Comparison of ENCODE assay signal across 10 cellular contexts in the genomic region with DNA sequence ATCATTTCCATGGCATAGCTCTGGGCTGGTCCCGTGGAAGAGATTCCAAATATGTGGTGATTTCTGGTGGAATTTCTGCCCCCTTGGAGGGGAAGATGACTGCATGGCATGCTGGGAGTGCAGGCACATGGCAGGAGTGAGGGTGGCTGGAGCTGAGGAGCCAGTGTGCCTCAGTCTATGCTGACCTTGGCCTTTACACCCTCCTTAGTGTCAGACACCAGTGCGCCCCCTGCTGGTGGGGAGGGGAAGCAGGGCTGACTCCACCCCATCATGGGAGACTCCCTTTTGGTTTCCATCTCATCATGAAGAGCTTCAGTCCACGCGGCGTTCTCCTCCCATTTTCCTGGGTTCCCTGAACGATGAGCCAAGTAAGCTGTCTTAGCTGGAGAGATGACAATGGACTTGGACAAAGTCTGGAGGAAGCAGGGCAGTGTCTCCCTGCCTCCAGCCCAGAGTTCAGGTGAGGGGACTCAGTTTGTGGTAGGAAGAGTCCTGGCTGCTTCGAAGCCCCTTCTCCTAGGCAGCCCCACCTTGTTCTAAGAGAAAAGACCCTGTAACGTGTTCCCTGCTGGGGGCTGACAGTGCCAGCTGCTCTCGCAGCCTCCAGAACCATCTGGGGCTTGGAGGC. TPM values are rescaled to one million over a fixed set of nuclear protein-coding genes. Genes with fewer than 3 reads are reported as not detected.
DNase-seq lines count a peak whose midpoint lies in the region; ATAC-seq and TF ChIP-seq lines count a peak whose summit lies in the region.
"Had no signal": no experiment of that assay in that cellular context is flagged by ENCODE, and none has a peak within 500 bp of the region (broad histone marks: within the 10 kb centered on the region; RNA-seq: fewer than 3 reads in every experiment).

No MANE protein-coding gene starts in this region.

- no peak for TF ChIP-seq POLR2A in HCT116 (IDR thresholded peaks at IDR 0.05; ENCODE audit: borderline replicate concordance, extremely low read depth, insufficient read depth, insufficient read length)

- peak; percentile 93 for ATAC-seq in HCT116
- no peak for ATAC-seq in HG02763 (IDR thresholded peaks at IDR 0.05; ENCODE audit: unreplicated experiment)
- no peak for ATAC-seq in HG03342 (IDR thresholded peaks at IDR 0.05; ENCODE audit: unreplicated experiment)

- no peak overlapping the region for H3K27ac Mint-ChIP-seq in Caco-2 (ENCODE audit: unreplicated experiment)
- H3K27ac Mint-ChIP-seq: T-helper 1 cell treated with Interleukin-12 subunit alpha and Interleukin-12 subunit beta and Interleukin-4 antibody, amounts not matched to agents 30 μg/mL and 1 μg/mL, for 36 hours had no signal

- H3K4me1 ChIP-seq in Caco-2 (no peaks in the 10 kb centered on the region), HCT116 (ENCODE audit: control insufficient read depth in 1 of 2, insufficient read depth in 2 of 2, low read length in 2 of 2) (no peaks in the 10 kb centered on the region)

- peaks cover 1% of the 10 kb centered on the region for H3K36me3 ChIP-seq in Caco-2 (ENCODE audit: control insufficient read depth, insufficient read depth, low read length)
- H3K36me3 ChIP-seq in HCT116 (ENCODE audit: control insufficient read depth in 1 of 2, insufficient read depth in 2 of 2, low read length in 2 of 2) = peaks cover 12 to 14% of the 10 kb centered on the region in 2 experiments; a peak in 3 of 4 replicates

- no peaks in the 10 kb centered on the region for H3K27me3 Mint-ChIP-seq in Caco-2 (ENCODE audit: insufficient read depth, unreplicated experiment)

- CTCF ChIA-PET in Caco-2 (lab: Charles Lee) = interaction anchor here (0.6 to 1.7 kb wide), 8 partner anchors 9 to 198 kb away, joined by 3 to 8 read pairs (median 4); partner anchors contain the start of gene ALX3
- CTCF ChIA-PET in HCT116 (lab: Charles Lee) = interaction anchor here (0.8 to 2.2 kb wide), 20 partner anchors 9 to 436 kb away, joined by 3 to 14 read pairs (median 4); partner anchors contain the start of genes AHCYL1, ALX3 and STRIP1

- H3K9me2 ChIP-seq in HCT116 (ENCODE audit: insufficient read depth) = no peaks in the 10 kb centered on the region

- no peak overlapping the region for H3K4me2 ChIP-seq in HCT116 (ENCODE audit: low read length)

- H3K27me3 ChIP-seq in Caco-2 (replicated peaks; ENCODE audit: control insufficient read depth, insufficient read depth, low read length) = no peaks in the 10 kb centered on the region
- H3K27me3 ChIP-seq in HCT116 (ENCODE audit: insufficient read depth, low read length) = no peaks in the 10 kb centered on the region

- in situ Hi-C loops in SK-MEL-5 (cut with HindIII; ENCODE audit: low pct_unique_long_range_greater_than_20kb, low sequenced_read_pairs) = no loop called here

- POLR2A ChIA-PET in Caco-2 (lab: Charles Lee) (no interaction called here), HCT116 (lab: Charles Lee) (no interaction called here)

- BruUV-seq in Caco-2 (replicated peaks; lab: Mats Ljungman, UMichigan) (no TSS peak), HCT116 (replicated peaks; lab: Mats Ljungman, UMichigan) (no TSS peak)

- H3K9ac ChIP-seq in HCT116 (ENCODE audit: low read length) = no peak overlapping the region

- DNase-seq in Caco-2 (peak in 1 of 2 experiments; percentile 57), HCT116 (ENCODE audit: low read depth, low spot score) (no peak), SK-MEL-5 (ENCODE audit: low read depth, low spot score) (peak; percentile 79), iPS-NIHi7 (ENCODE audit: extremely low spot score) (peak; percentile 73)
- peak; percentile 25 to 69 (median 55) for DNase-seq in activated naive CD4-positive, alpha-beta T cell (lab: John Stamatoyannopoulos, UW)
- peak; percentile 53 to 65 (median 57) for DNase-seq in stimulated activated CD4-positive, alpha-beta T cell treated with anti-CD3 and anti-CD28 coated beads, TNF-alpha, amount 100 ng/mL, for 4 hours (ENCODE audit: low read depth in 3 of 3)

- H3K36me3 Mint-ChIP-seq in Caco-2 (ENCODE audit: insufficient read depth, unreplicated experiment) = peaks cover 36% of the 10 kb centered on the region

- TF ChIP-seq RAD21 in HCT116 (IDR thresholded peaks at IDR 0.05; ENCODE audit: low read depth) = no peak

- intact Hi-C loops in Caco-2 (cut with micrococcal nuclease; ENCODE audit: unreplicated experiment) = no loop called here
- intact Hi-C loops in HCT116 (cut with micrococcal nuclease) = no loop called here

- H3K4me1 Mint-ChIP-seq in Caco-2 (ENCODE audit: low read depth, unreplicated experiment) = no peaks in the 10 kb centered on the region

- no peaks in the 10 kb centered on the region for H3K79me2 ChIP-seq in HCT116 (ENCODE audit: insufficient read depth, low read length)

- H3K27ac ChIP-seq in HCT116 (ENCODE audit: low read depth, low read length) = no peak overlapping the region

- no peak overlapping the region for H3K4me3 Mint-ChIP-seq in Caco-2 (ENCODE audit: unreplicated experiment)
- H3K4me3 Mint-ChIP-seq: T-helper 1 cell treated with Interleukin-12 subunit alpha and Interleukin-12 subunit beta and Interleukin-4 antibody, amounts not matched to agents 30 μg/mL and 1 μg/mL, for 36 hours had no signal

- H4K20me1 ChIP-seq in HCT116 (ENCODE audit: insufficient read depth) = no peaks in the 10 kb centered on the region

- H2AFZ ChIP-seq in HCT116 (ENCODE audit: low read depth, low read length, poor library complexity, severe bottlenecking) = no peak overlapping the region

- no peaks in the 10 kb centered on the region for H3K9me3 ChIP-seq in Caco-2
- H3K9me3 ChIP-seq in HCT116 (ENCODE audit: control insufficient read depth in 1 of 2, insufficient read depth in 1 of 2, low read depth in 1 of 2, low read length in 2 of 2) = no peaks in the 10 kb centered on the region

- H3K4me3 ChIP-seq in Caco-2 (ENCODE audit: low read depth, low read length) = no peak overlapping the region
- H3K4me3 ChIP-seq in HCT116 (replicated peaks in 1 of 2; ENCODE audit: low read depth in 1 of 2, low read length in 2 of 2) = no peak overlapping the region

- H3K9me3 Mint-ChIP-seq in Caco-2 (ENCODE audit: unreplicated experiment) = no peaks in the 10 kb centered on the region
- H3K9me3 Mint-ChIP-seq: T-helper 1 cell treated with Interleukin-12 subunit alpha and Interleukin-12 subunit beta and Interleukin-4 antibody, amounts not matched to agents 30 μg/mL and 1 μg/mL, for 36 hours had no signal

- RAD21 ChIA-PET in HCT116 (lab: Charles Lee; ENCODE audit: low non-redundant PET in 1 of 2, low total read pairs in 2 of 2, uncharacterized antibody in 2 of 2, unreplicated experiment in 2 of 2) = no interaction called here

- TF ChIP-seq CTCF in Caco-2 (IDR thresholded peaks at IDR 0.05; ENCODE audit: insufficient read depth in 1 of 2, low read depth in 1 of 2, low read length in 1 of 2, severe bottlenecking in 1 of 2, unreplicated experiment in 1 of 2) (peak; percentile 64 to 73), HCT116 (IDR thresholded peaks at IDR 0.05 in 2 of 3, conservative IDR thresholded peaks at IDR 0.05 in 1 of 3; ENCODE audit: borderline replicate concordance in 1 of 3, insufficient read depth in 1 of 3, low read depth in 2 of 3, low read length in 2 of 3) (peak; percentile 38 to 98 (median 95); a peak in 5 of 6 replicates)

TF ChIP-seq in HCT116, 20 proteins besides CTCF, POLR2A, EP300 and RAD21 (continues in another document):
- TF ChIP-seq EGR1 (IDR thresholded peaks at IDR 0.05; ENCODE audit: low read depth) (no peak), ELF1 (IDR thresholded peaks at IDR 0.05; ENCODE audit: borderline replicate concordance, low read depth) (no peak), EZH2 (IDR thresholded peaks at IDR 0.05) (no peak), JUND (IDR thresholded peaks at IDR 0.05) (no peak), CEBPB (IDR thresholded peaks at IDR 0.05; ENCODE audit: low read depth) (no peak), ZBTB33 (IDR thresholded peaks at IDR 0.05; ENCODE audit: extremely low read depth, insufficient replicate concordance, low read length) (no peak), SIN3A (IDR thresholded peaks at IDR 0.05; ENCODE audit: low read depth) (no peak), YY1 (IDR thresholded peaks at IDR 0.05; ENCODE audit: extremely low read depth, insufficient replicate concordance, low read depth, low read length) (no peak), ZFX (IDR thresholded peaks at IDR 0.05) (no peak), SP1 (IDR thresholded peaks at IDR 0.05; ENCODE audit: low read depth) (no peak), EZH2phosphoT487 (IDR thresholded peaks at IDR 0.05; ENCODE audit: borderline replicate concordance) (no peak), POLR2AphosphoS5 (IDR thresholded peaks at IDR 0.05; ENCODE audit: low read depth, low read length) (no peak)

RNA-seq across cellular contexts. Expression of gene ALX3, which starts 10.3 kb away (rescaled TPM):
- total RNA-seq in Caco-2 (2022) = not detected in 2 replicates
- total RNA-seq in HCT116 (2021; ENCODE audit: unreplicated experiment) = not detected
- polyA plus RNA-seq in HCT116 (2012) = not detected in 2 replicates
- not detected in 2 replicates for total RNA-seq in SK-MEL-5 (2014; rRNA removed; shearing (Covaris generic))
- polyA plus RNA-seq in SK-MEL-5 (2015; cell fraction: cytosol; rRNA removed) = not detected in 2 replicates
- polyA plus RNA-seq in SK-MEL-5 (2015; cell fraction: nucleus; rRNA removed) = not detected in 2 replicates

RNA-seq across cellular contexts. Expression of gene STRIP1, which starts 25.7 kb away (rescaled TPM):
- 32.8 and 36.1 TPM in 2 replicates for total RNA-seq in Caco-2 (2022)
- total RNA-seq in HCT116 (2021; ENCODE audit: unreplicated experiment) = 33.5 TPM
- polyA plus RNA-seq in HCT116 (2012) = 17.6 and 17.7 TPM in 2 replicates
- total RNA-seq in SK-MEL-5 (2014; rRNA removed; shearing (Covaris generic)) = 33.1 and 35.5 TPM in 2 replicates
- polyA plus RNA-seq in SK-MEL-5 (2015; cell fraction: cytosol; rRNA removed) = 19.1 and 26.3 TPM in 2 replicates
- 69.9 and 86.4 TPM in 2 replicates for polyA plus RNA-seq in SK-MEL-5 (2015; cell fraction: nucleus; rRNA removed)

RNA-seq across cellular contexts. Expression of gene UBL4B, which starts 52.1 kb away (rescaled TPM):
- total RNA-seq in Caco-2 (2022) (not detected in 2 replicates), HCT116 (2021; ENCODE audit: unreplicated experiment) (0.57 TPM)
- 0.10 and 0.27 TPM in 2 replicates for polyA plus RNA-seq in HCT116 (2012)
- total RNA-seq in SK-MEL-5 (2014; rRNA removed; shearing (Covaris generic)) = not detected in 2 replicates
- polyA plus RNA-seq in SK-MEL-5 (2015; cell fraction: cytosol; rRNA removed) = not detected in 2 replicates
- not detected in 2 replicates for polyA plus RNA-seq in SK-MEL-5 (2015; cell fraction: nucleus; rRNA removed)
- total RNA-seq: urinary bladder had no signal
- polyA plus RNA-seq: urinary bladder had no signal
